12 cellular contexts compared by ENCODE assay signal in genomic region chr17:40534431-40535189, GRCh38. TPM values are rescaled to one million over a fixed set of nuclear protein-coding genes. Genes with fewer than 3 reads are reported as not detected.
DNase-seq lines count a peak whose midpoint lies in the region; ATAC-seq and TF ChIP-seq lines count a peak whose summit lies in the region.
"Had no signal": no experiment of that assay in that cellular context is flagged by ENCODE, and none has a peak within 500 bp of the region (broad histone marks: within the 10 kb centered on the region; RNA-seq: fewer than 3 reads in every experiment).

No MANE protein-coding gene starts in this region.

- CTCF ChIA-PET in IMR-90 (lab: Yijun Ruan, JAX): interaction anchor here (1.0 to 4.8 kb wide), 6 partner anchors 13 to 176 kb away, joined by 3 to 43 read pairs (median 7); no protein-coding TSS in a partner anchor

- peak overlapping the region; percentile 91 for H3K14ac ChIP-seq in IMR-90 (replicated peaks; ENCODE audit: low read depth, low read length)

- peak overlapping the region; percentile 92 for H4K5ac ChIP-seq in IMR-90 (ENCODE audit: low read depth, low read length)

- H2BK5ac ChIP-seq in IMR-90 (ENCODE audit: low read depth, low read length, poor library complexity, severe bottlenecking): peak overlapping the region; percentile 93

- H2BK20ac ChIP-seq in IMR-90 (ENCODE audit: low read depth, low read length): peak overlapping the region; percentile 99

- intact Hi-C loops in IMR-90 (cut with micrococcal nuclease): loop anchor here (5.0 kb wide), 1 partner anchor 232 kb away; no protein-coding TSS in a partner anchor
- intact Hi-C loops in prostate gland (cut with DNase I): loop anchor here (5.0 kb wide), 3 partner anchors 57 to 172 kb away; partner anchors contain the start of genes GJD3 and IGFBP4

- no peaks in the 10 kb centered on the region for H4K20me1 ChIP-seq in IMR-90 (ENCODE audit: insufficient read depth, low read length)

- H3K36me3 ChIP-seq in IMR-90 (ENCODE audit: control insufficient read depth, insufficient read depth, low read length) (no peaks in the 10 kb centered on the region), esophagus (ENCODE audit: control insufficient read depth in 2 of 2, insufficient read depth in 2 of 2, low read length in 1 of 2) (no peaks in the 10 kb centered on the region), prostate gland (no peaks in the 10 kb centered on the region)

- POLR2A ChIA-PET in IMR-90 (lab: Charles Lee; ENCODE audit: unreplicated experiment): interaction anchor here (1.6 kb wide), 1 partner anchor 24 kb away, joined by 5 read pairs; no protein-coding TSS in a partner anchor

- peak overlapping the region; percentile 95 for H2BK120ac ChIP-seq in IMR-90 (ENCODE audit: low read depth, low read length)

- H3K4ac ChIP-seq in IMR-90 (ENCODE audit: low read depth, low read length): peak overlapping the region; percentile 89

- peak overlapping the region; percentile 59 for H3K9ac ChIP-seq in IMR-90 (ENCODE audit: low read depth, low read length)

- dilution Hi-C loops in IMR-90 (cut with HindIII; ENCODE audit: low sequenced_read_pairs, unreplicated experiment): no loop called here

- H3K4me3 ChIP-seq in IMR-90 (ENCODE audit: insufficient read depth, low read depth, low read length) (no peak overlapping the region), esophagus (ENCODE audit: low read depth in 1 of 2, low read length in 2 of 2) (no peak overlapping the region), prostate gland (no peak overlapping the region)

- 0 out of 2 replicates have a peak, but pooled peaks have one; percentile 6 for ATAC-seq in IMR-90 (ENCODE audit: low read depth)
- ATAC-seq in HG02610 (IDR thresholded peaks at IDR 0.05; ENCODE audit: unreplicated experiment): no peak

- H2AFZ ChIP-seq in IMR-90 (replicated peaks; ENCODE audit: low read length, poor library complexity): peak overlapping the region; percentile 69

- no peak for TF ChIP-seq CTCF in IMR-90 (conservative IDR thresholded peaks at IDR 0.05; ENCODE audit: low read depth, low read length)
- TF ChIP-seq CTCF in prostate gland (IDR thresholded peaks at IDR 0.05): no peak

- peak overlapping the region; percentile 62 for H3K18ac ChIP-seq in IMR-90 (ENCODE audit: low read depth, low read length)

- peak overlapping the region; percentile 93 for H2AK9ac ChIP-seq in IMR-90 (replicated peaks; ENCODE audit: low read depth, low read length, poor library complexity)

- peak; percentile 13 for DNase-seq in DMS53 (lab: John Stamatoyannopoulos, UW)
- no peak for DNase-seq in DMS53 treated with DMSO at 0.1 percent for 48 hours (lab: John Stamatoyannopoulos, UW; ENCODE audit: unreplicated experiment)
- no peak for DNase-seq in IMR-90
- DNase-seq in prostate gland (ENCODE audit: low spot score): no peak
- DNase-seq in activated CD4-positive, CD25-positive, alpha-beta regulatory T cell treated with anti-CD3 and anti-CD28 coated beads, Interleukin-2, amount 50 U/mL, for 72 hours: no peak
- no peak for DNase-seq in cortex of kidney (lab: John Stamatoyannopoulos, UW)
- DNase-seq: caudate nucleus, hippocampal formation, NCI-H1930 had no signal

- H2BK15ac ChIP-seq in IMR-90 (ENCODE audit: low read depth, low read length): peak overlapping the region; percentile 100

- H4K91ac ChIP-seq in IMR-90 (ENCODE audit: insufficient read depth, low read depth, low read length): peak overlapping the region; percentile 96

- 0 out of 2 replicates have a peak, but pooled peaks have one; percentile 7 for TF ChIP-seq RAD21 in IMR-90 (IDR thresholded peaks at IDR 0.05; ENCODE audit: low read length)

- WGBS in IMR-90 (ENCODE audit: extremely low coverage in 2 of 2, insufficient read length in 1 of 2), 2 experiments: no CpG with 5 or more reads among the region's 11 CpGs
- WGBS in esophagus, 2 donors: 78 to 83% methylated on average over 11 of the region's 11 CpGs
- WGBS in prostate gland: 86% methylated on average over 11 of the region's 11 CpGs

- peak overlapping the region; percentile 69; the same call in 1 of the 2 replicates for H3K23ac ChIP-seq in IMR-90 (ENCODE audit: low read depth, low read length)

- H4K8ac ChIP-seq in IMR-90 (ENCODE audit: low read depth in 2 of 2, low read length in 2 of 2): peak overlapping the region; percentile 57 to 94

- peak overlapping the region; percentile 99 for H2AK5ac ChIP-seq in IMR-90 (ENCODE audit: low read depth, low read length)

- no peaks in the 10 kb centered on the region for H3K9me3 ChIP-seq in IMR-90 (ENCODE audit: control insufficient read depth, insufficient read depth, low read length)
- H3K9me3 ChIP-seq in esophagus (ENCODE audit: control insufficient read depth in 2 of 2, insufficient read depth in 1 of 2, low read depth in 1 of 2, low read length in 1 of 2): no peaks in the 10 kb centered on the region
- H3K9me3 ChIP-seq in prostate gland: no peaks in the 10 kb centered on the region

- H3K56ac ChIP-seq in IMR-90 (ENCODE audit: extremely low read depth, insufficient read depth, low read length): peak overlapping the region; percentile 50

- H3K79me1 ChIP-seq in IMR-90 (ENCODE audit: low read depth in 1 of 2, low read length in 2 of 2): peaks cover 0 to 21% of the 10 kb centered on the region in 2 experiments; a peak in 1 of 4 replicates

- BruUV-seq in IMR-90 (replicated peaks; lab: Mats Ljungman, UMichigan): no TSS peak

- H3K4me1 ChIP-seq in IMR-90 (ENCODE audit: control insufficient read depth, insufficient read depth, low read length) (peaks cover 47% of the 10 kb centered on the region), esophagus (ENCODE audit: control insufficient read depth in 2 of 2, insufficient read depth in 2 of 2, low read length in 1 of 2) (peaks cover 0 to 41% of the 10 kb centered on the region in 2 donors), prostate gland (replicated peaks) (peaks cover 10% of the 10 kb centered on the region)

- no peaks in the 10 kb centered on the region for H3K27me3 ChIP-seq in IMR-90 (ENCODE audit: control insufficient read depth, insufficient read depth, low read length)
- no peaks in the 10 kb centered on the region for H3K27me3 ChIP-seq in esophagus (ENCODE audit: control insufficient read depth in 1 of 2, insufficient read depth in 2 of 2, low read length in 2 of 2)
- H3K27me3 ChIP-seq in prostate gland (replicated peaks; ENCODE audit: insufficient read depth): no peaks in the 10 kb centered on the region

- no peak overlapping the region for H3K4me2 ChIP-seq in IMR-90 (ENCODE audit: low read depth, low read length)

- in situ Hi-C loops in IMR-90 (cut with MboI; ENCODE audit: low sequenced_read_pairs): loop anchor here (5.0 kb wide), 3 partner anchors 92 to 232 kb away; partner anchors contain the start of genes GJD3 and IGFBP4

- H3K9me1 ChIP-seq in IMR-90 (ENCODE audit: insufficient read depth, low read length): peaks cover 45% of the 10 kb centered on the region

- no peak for TF ChIP-seq POLR2A in IMR-90 (IDR thresholded peaks at IDR 0.05; ENCODE audit: low read depth, low read length)
- TF ChIP-seq POLR2A in prostate gland (IDR thresholded peaks at IDR 0.05): no peak

- H3K27ac ChIP-seq in IMR-90 (ENCODE audit: insufficient read depth, low read length): peak overlapping the region; percentile 80
- peak overlapping the region; percentile 46 to 78 for H3K27ac ChIP-seq in esophagus (ENCODE audit: low read depth in 2 of 2, low read length in 1 of 2)
- peak overlapping the region; percentile 33 to 48 for H3K27ac ChIP-seq in prostate gland
- H3K27ac ChIP-seq: 22Rv1 had no signal

TF ChIP-seq in IMR-90, 13 proteins besides CTCF, POLR2A, EP300 and RAD21 (continues in another document):
- TF ChIP-seq CHD1 (IDR thresholded peaks at IDR 0.05; ENCODE audit: low read depth, low read length) (no peak), MAZ (IDR thresholded peaks at IDR 0.05; ENCODE audit: borderline replicate concordance, low read depth, low read length) (no peak), NFE2L2 (IDR thresholded peaks at IDR 0.05; ENCODE audit: low read depth, low read length) (no peak), USF2 (IDR thresholded peaks at IDR 0.05; ENCODE audit: low read depth, low read length) (no peak), RCOR1 (IDR thresholded peaks at IDR 0.05; ENCODE audit: insufficient replicate concordance, low read length) (no peak), BHLHE40 (IDR thresholded peaks at IDR 0.05; ENCODE audit: low read depth, low read length) (no peak), FOS (IDR thresholded peaks at IDR 0.05; ENCODE audit: low read depth, low read length) (no peak), ELK1 (IDR thresholded peaks at IDR 0.05; ENCODE audit: borderline replicate concordance, low read depth, low read length) (no peak), MAFK (IDR thresholded peaks at IDR 0.05; ENCODE audit: low read depth, low read length) (no peak), MXI1 (IDR thresholded peaks at IDR 0.05; ENCODE audit: borderline replicate concordance, low read depth, low read length) (no peak)

RNA-seq across cellular contexts. Expression of gene CCR7, which starts 30.7 kb away (rescaled TPM):
- total RNA-seq in IMR-90 (2012; rRNA removed): 0.28 and 0.36 TPM in 2 replicates
- polyA plus RNA-seq in IMR-90 (2012; rRNA removed): 0.14 and 0.22 TPM in 2 replicates
- polyA plus RNA-seq in IMR-90 (2012; cell fraction: cytosol; rRNA removed): 0.16 TPM in 1 of 2 replicates, not detected in the other
- polyA plus RNA-seq in IMR-90 (2012; cell fraction: nucleus; rRNA removed; ENCODE audit: low replicate concordance): 0.23 and 0.39 TPM in 2 replicates
- polyA plus RNA-seq in esophagus: under 1 TPM; 0.16 to 0.54 TPM
- total RNA-seq in prostate gland: under 1 TPM in 1 of 2 donors, not detected in 1; 0.40 TPM

RNA-seq across cellular contexts. Expression of gene TNS4, which starts 33.2 kb away (rescaled TPM):
- total RNA-seq in IMR-90 (2012; rRNA removed): 0.28 TPM in 1 of 2 replicates, not detected in the other
- polyA plus RNA-seq in IMR-90 (2012; rRNA removed): 0.07 TPM in 1 of 2 replicates, not detected in the other
- polyA plus RNA-seq in IMR-90 (2012; cell fraction: cytosol; rRNA removed): 0.07 and 0.08 TPM in 2 replicates
- 0.33 and 0.57 TPM in 2 replicates for polyA plus RNA-seq in IMR-90 (2012; cell fraction: nucleus; rRNA removed; ENCODE audit: low replicate concordance)
- polyA plus RNA-seq in esophagus: 10 to 100 TPM; 25.4 to 74.8 TPM
- total RNA-seq in prostate gland: 10 to 100 TPM; 51.3 to 56.1 TPM

Comparison
In these comparisons a context has a peak if more than half of its experiments do, and no peak if none do; other contexts are left out.
1. RNA of gene TNS4, which starts 33.2 kb away (total RNA-seq): 51.3 to 56.1 TPM in prostate gland; 0.28 TPM in IMR-90; every median in the first group is over 10 times any median in the second.
2. Peak in every context shown above with its lines, with median percentiles within 50 percentile points of each other: H3K27ac ChIP-seq.